1 cellular context compared by ENCODE assay signal in the genomic region with DNA sequence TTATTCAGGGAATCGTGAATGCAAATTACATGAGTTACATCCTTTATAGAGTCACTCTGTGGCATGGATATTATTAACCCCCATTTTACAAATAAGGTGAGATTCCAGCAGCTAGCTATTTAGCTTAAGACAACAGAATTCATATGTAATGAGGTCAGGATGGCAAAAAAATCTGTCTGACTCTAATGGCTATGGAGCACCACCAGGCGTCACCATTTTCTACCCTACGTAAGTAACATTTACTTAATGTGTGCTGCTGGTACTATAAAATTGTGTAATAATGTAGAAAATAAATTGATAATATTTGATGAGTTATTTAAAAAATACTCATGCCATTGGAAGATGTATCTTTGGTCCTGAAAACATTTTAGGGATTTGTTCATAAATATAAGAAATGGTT.
TF ChIP-seq lines count a peak whose summit lies in the region.

No MANE protein-coding gene starts in this region.

TF ChIP-seq in SK-N-SH treated with all-trans-retinoic acid at 6 μM for 48 hours, 23 proteins besides CTCF, POLR2A, EP300 and RAD21 (continued from another document):
- TF ChIP-seq TSHZ2 (CRISPR knock-in tag; IDR thresholded peaks at IDR 0.05) (no peak), CSDC2 (CRISPR knock-in tag; IDR thresholded peaks at IDR 0.05) (no peak), GLIS3 (CRISPR knock-in tag; IDR thresholded peaks at IDR 0.05) (no peak), ZFP3 (CRISPR knock-in tag; IDR thresholded peaks at IDR 0.05) (no peak), PPARA (CRISPR knock-in tag; IDR thresholded peaks at IDR 0.05; ENCODE audit: borderline replicate concordance) (no peak), OSR1 (CRISPR knock-in tag; IDR thresholded peaks at IDR 0.05) (no peak), ZFP30 (CRISPR knock-in tag; IDR thresholded peaks at IDR 0.05) (no peak), TOX (CRISPR knock-in tag; IDR thresholded peaks at IDR 0.05; ENCODE audit: borderline replicate concordance) (no peak), SNAI2 (CRISPR knock-in tag; IDR thresholded peaks at IDR 0.05) (no peak), BACH2 (CRISPR knock-in tag; IDR thresholded peaks at IDR 0.05; ENCODE audit: borderline replicate concordance) (no peak), ESRRG (CRISPR knock-in tag; IDR thresholded peaks at IDR 0.05) (no peak), ZNF8 (CRISPR knock-in tag; IDR thresholded peaks at IDR 0.05) (no peak), ISL1 (CRISPR knock-in tag; IDR thresholded peaks at IDR 0.05) (no peak), RARB (CRISPR knock-in tag; IDR thresholded peaks at IDR 0.05) (no peak), ZC3H10 (CRISPR knock-in tag; IDR thresholded peaks at IDR 0.05) (no peak), TCF4 (CRISPR knock-in tag; IDR thresholded peaks at IDR 0.05; ENCODE audit: borderline replicate concordance) (no peak)
- TF ChIP-seq, protein P1, sequence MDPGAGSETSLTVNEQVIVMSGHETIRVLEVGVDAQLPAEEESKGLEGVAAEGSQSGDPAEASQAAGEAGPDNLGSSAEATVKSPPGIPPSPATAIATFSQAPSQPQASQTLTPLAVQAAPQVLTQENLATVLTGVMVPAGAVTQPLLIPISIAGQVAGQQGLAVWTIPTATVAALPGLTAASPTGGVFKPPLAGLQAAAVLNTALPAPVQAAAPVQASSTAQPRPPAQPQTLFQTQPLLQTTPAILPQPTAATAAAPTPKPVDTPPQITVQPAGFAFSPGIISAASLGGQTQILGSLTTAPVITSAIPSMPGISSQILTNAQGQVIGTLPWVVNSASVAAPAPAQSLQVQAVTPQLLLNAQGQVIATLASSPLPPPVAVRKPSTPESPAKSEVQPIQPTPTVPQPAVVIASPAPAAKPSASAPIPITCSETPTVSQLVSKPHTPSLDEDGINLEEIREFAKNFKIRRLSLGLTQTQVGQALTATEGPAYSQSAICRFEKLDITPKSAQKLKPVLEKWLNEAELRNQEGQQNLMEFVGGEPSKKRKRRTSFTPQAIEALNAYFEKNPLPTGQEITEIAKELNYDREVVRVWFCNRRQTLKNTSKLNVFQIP (CRISPR knock-in tag; IDR thresholded peaks at IDR 0.05; ENCODE audit: borderline replicate concordance, low read depth), result no peak
- TF ChIP-seq, protein P2, sequence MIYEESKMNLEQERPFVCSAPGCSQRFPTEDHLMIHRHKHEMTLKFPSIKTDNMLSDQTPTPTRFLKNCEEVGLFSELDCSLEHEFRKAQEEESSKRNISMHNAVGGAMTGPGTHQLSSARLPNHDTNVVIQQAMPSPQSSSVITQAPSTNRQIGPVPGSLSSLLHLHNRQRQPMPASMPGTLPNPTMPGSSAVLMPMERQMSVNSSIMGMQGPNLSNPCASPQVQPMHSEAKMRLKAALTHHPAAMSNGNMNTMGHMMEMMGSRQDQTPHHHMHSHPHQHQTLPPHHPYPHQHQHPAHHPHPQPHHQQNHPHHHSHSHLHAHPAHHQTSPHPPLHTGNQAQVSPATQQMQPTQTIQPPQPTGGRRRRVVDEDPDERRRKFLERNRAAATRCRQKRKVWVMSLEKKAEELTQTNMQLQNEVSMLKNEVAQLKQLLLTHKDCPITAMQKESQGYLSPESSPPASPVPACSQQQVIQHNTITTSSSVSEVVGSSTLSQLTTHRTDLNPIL (CRISPR knock-in tag; IDR thresholded peaks at IDR 0.05; ENCODE audit: low read depth), result no peak
- TF ChIP-seq, protein P3, sequence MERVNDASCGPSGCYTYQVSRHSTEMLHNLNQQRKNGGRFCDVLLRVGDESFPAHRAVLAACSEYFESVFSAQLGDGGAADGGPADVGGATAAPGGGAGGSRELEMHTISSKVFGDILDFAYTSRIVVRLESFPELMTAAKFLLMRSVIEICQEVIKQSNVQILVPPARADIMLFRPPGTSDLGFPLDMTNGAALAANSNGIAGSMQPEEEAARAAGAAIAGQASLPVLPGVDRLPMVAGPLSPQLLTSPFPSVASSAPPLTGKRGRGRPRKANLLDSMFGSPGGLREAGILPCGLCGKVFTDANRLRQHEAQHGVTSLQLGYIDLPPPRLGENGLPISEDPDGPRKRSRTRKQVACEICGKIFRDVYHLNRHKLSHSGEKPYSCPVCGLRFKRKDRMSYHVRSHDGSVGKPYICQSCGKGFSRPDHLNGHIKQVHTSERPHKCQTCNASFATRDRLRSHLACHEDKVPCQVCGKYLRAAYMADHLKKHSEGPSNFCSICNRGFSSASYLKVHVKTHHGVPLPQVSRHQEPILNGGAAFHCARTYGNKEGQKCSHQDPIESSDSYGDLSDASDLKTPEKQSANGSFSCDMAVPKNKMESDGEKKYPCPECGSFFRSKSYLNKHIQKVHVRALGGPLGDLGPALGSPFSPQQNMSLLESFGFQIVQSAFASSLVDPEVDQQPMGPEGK (CRISPR knock-in tag; IDR thresholded peaks at IDR 0.05; ENCODE audit: borderline replicate concordance), result no peak
